ENCODE assay signal across 8 cellular contexts in the genomic region with DNA sequence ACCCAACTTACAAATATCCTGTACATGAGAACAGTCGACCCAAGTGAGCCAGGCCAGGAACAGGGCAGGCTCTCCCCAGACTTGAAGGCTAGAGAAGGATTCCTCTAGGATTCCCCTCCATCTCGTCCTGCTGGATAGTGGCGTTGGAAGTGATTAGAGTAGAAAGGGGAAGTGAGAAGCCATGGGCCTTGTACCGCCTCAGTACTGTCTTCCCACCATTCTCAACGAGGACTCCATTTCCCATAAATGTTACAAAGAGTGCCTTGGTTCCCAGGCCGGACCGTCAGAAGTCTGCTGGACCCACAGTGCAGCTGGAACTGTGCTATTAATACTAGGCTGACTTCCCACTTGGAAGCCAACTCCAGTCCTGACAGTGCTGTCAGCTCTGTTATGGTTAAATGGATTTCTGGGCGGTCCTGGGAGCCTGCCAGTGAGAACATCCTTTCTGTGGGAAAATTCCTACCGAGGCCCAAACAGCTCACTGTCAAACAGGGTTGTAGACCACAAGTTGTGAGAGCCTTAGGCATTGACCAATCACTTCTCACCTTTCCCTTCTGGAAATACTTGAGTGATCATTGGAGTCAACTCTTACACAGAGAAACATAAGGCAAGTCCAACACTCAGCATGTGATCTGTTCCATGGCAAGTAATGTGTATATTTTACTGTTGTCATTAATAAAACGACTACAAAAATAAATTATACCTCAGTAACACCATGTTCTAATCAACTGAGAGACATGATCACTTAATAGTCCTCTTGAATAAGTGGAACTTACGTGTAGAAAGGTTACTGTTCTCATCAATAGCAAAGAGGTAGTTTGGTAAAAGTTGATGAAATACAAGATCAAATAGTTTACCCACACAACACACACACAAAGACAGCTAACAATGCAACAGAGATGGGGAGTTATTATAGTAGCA. TPM values are rescaled to one million over a fixed set of nuclear protein-coding genes. Genes with fewer than 3 reads are reported as not detected.
DNase-seq lines count a peak whose midpoint lies in the region; ATAC-seq lines count a peak whose summit lies in the region.

No MANE protein-coding gene starts in this region.

- DNase-seq in RPMI8226 = peak; percentile 7
- peak; percentile 9 for DNase-seq in hepatic stellate cell (ENCODE audit: low spot score)
- DNase-seq in ureter (ENCODE audit: low spot score) = peak; percentile 56
- no peak for DNase-seq in activated CD4-positive, alpha-beta T cell treated with anti-CD3 and anti-CD28 coated beads for 48 hours
- no peak for DNase-seq in DMS 273 (lab: John Stamatoyannopoulos, UW; ENCODE audit: unreplicated experiment)
- DNase-seq in NK-92 treated with Interleukin-12 subunit alpha and Interleukin-12 subunit beta, amount 100 ng/mL, for 24 hours (lab: John Stamatoyannopoulos, UW) = no peak
- DNase-seq in GOT3 (lab: John Stamatoyannopoulos, UW) = no peak

- ATAC-seq in GM21723 (IDR thresholded peaks at IDR 0.05; ENCODE audit: unreplicated experiment) = peak; percentile 46

RNA-seq across cellular contexts. Expression of a gene that starts 58.4 kb away (rescaled TPM):
- total RNA-seq in ureter = not detected

Comparison
In these comparisons a context has a peak if more than half of its experiments do, and no peak if none do; other contexts are left out.
1. DNase-seq: peak in RPMI8226 (single experiment), hepatic stellate cell (single experiment) and ureter (single experiment); none in activated CD4-positive, alpha-beta T cell treated with anti-CD3 and anti-CD28 coated beads for 48 hours (single experiment), DMS 273 (single experiment), NK-92 treated with Interleukin-12 subunit alpha and Interleukin-12 subunit beta, amount 100 ng/mL, for 24 hours (single experiment) and GOT3 (single experiment).